1 cellular context compared by ENCODE assay signal in genomic region chr22:46242023-46242422, GRCh38.
TF ChIP-seq lines count a peak whose summit lies in the region.

No MANE protein-coding gene starts in this region.

TF ChIP-seq in GM12878, 131 proteins besides CTCF, POLR2A, EP300 and RAD21:
- no peak for TF ChIP-seq GATAD2B (conservative IDR thresholded peaks at IDR 0.05; ENCODE audit: low read depth)
- TF ChIP-seq, protein P1, sequence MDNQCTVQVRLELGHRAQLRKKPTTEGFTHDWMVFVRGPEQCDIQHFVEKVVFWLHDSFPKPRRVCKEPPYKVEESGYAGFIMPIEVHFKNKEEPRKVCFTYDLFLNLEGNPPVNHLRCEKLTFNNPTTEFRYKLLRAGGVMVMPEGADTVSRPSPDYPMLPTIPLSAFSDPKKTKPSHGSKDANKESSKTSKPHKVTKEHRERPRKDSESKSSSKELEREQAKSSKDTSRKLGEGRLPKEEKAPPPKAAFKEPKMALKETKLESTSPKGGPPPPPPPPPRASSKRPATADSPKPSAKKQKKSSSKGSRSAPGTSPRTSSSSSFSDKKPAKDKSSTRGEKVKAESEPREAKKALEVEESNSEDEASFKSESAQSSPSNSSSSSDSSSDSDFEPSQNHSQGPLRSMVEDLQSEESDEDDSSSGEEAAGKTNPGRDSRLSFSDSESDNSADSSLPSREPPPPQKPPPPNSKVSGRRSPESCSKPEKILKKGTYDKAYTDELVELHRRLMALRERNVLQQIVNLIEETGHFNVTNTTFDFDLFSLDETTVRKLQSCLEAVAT (IDR thresholded peaks at IDR 0.05), result no peak
